1 cellular context compared by ENCODE assay signal in genomic region chr16:11613381-11614303, GRCh38.
TF ChIP-seq lines count a peak whose summit lies in the region.

No MANE protein-coding gene starts in this region.

TF ChIP-seq in K562, 482 proteins besides CTCF, POLR2A, EP300 and RAD21 (continued from another document):
- no peak for TF ChIP-seq PTTG1 (tag; IDR thresholded peaks at IDR 0.05; ENCODE audit: low read depth)
- TF ChIP-seq ZNF778 (CRISPR knock-in tag; IDR thresholded peaks at IDR 0.05) = no peak
- no peak for TF ChIP-seq E4F1 (CRISPR knock-in tag; IDR thresholded peaks at IDR 0.05; ENCODE audit: borderline replicate concordance)
- TF ChIP-seq ZNF518B (CRISPR knock-in tag; IDR thresholded peaks at IDR 0.05) = no peak
- TF ChIP-seq ZNF23 (CRISPR knock-in tag; IDR thresholded peaks at IDR 0.05) = 0 out of 2 replicates have a peak, but pooled peaks have one; percentile 53
- peak; percentile 88 for TF ChIP-seq MEIS2 (IDR thresholded peaks at IDR 0.05; ENCODE audit: partially characterized antibody)
- TF ChIP-seq ZNF584 (CRISPR knock-in tag; IDR thresholded peaks at IDR 0.05; ENCODE audit: low read depth) = peak; percentile 73; the same call in 1 of the 2 replicates
- peak; percentile 51; the same call in 1 of the 2 replicates for TF ChIP-seq SPI1 (IDR thresholded peaks at IDR 0.05; ENCODE audit: borderline replicate concordance, low read depth, low read length)
- TF ChIP-seq CEBPB (tag; IDR thresholded peaks at IDR 0.05) = peak; percentile 24; the same call in 1 of the 2 replicates
- TF ChIP-seq ZBTB33 (CRISPR knock-in tag; IDR thresholded peaks at IDR 0.05) = no peak
- peak; percentile 90 for TF ChIP-seq FOXJ2 (tag; IDR thresholded peaks at IDR 0.05)
- TF ChIP-seq ATF2 (CRISPR knock-in tag; IDR thresholded peaks at IDR 0.05) = no peak
- TF ChIP-seq MYNN (IDR thresholded peaks at IDR 0.05) = peak; percentile 44; the same call in 1 of the 2 replicates
- TF ChIP-seq MYNN (CRISPR knock-in tag; IDR thresholded peaks at IDR 0.05) = no peak
- no peak; the same call in 1 of the 2 replicates for TF ChIP-seq KLF6 (CRISPR knock-in tag; IDR thresholded peaks at IDR 0.05; ENCODE audit: borderline replicate concordance)
- TF ChIP-seq RBM14 (IDR thresholded peaks at IDR 0.05; ENCODE audit: borderline replicate concordance, insufficient read depth, low read depth, low read length) = no peak
- TF ChIP-seq PHF8 (IDR thresholded peaks at IDR 0.05; ENCODE audit: borderline replicate concordance, low read length) = 0 out of 2 replicates have a peak, but pooled peaks have one; percentile 14
- TF ChIP-seq STAT6 (CRISPR knock-in tag; IDR thresholded peaks at IDR 0.05) = no peak
- no peak for TF ChIP-seq ID3 (CRISPR knock-in tag; IDR thresholded peaks at IDR 0.05)
- 0 out of 2 replicates have a peak, but pooled peaks have one; percentile 36 for TF ChIP-seq ID3 (tag; IDR thresholded peaks at IDR 0.05)
- no peak for TF ChIP-seq RBM34 (IDR thresholded peaks at IDR 0.05; ENCODE audit: borderline replicate concordance, insufficient read depth, low read length)
- peak; percentile 96 to 99 for TF ChIP-seq KDM1A (IDR thresholded peaks at IDR 0.05)
- TF ChIP-seq ZFP1 (CRISPR knock-in tag; IDR thresholded peaks at IDR 0.05) = no peak
- no peak for TF ChIP-seq GTF2A2 (tag; IDR thresholded peaks at IDR 0.05)
- no peak for TF ChIP-seq ZNF77 (CRISPR knock-in tag; IDR thresholded peaks at IDR 0.05)
- TF ChIP-seq RBM39 (optimal IDR thresholded peaks at IDR 0.05; ENCODE audit: low read depth, low read length) = peak; percentile 74
- TF ChIP-seq HES1 (IDR thresholded peaks at IDR 0.05; ENCODE audit: low read depth) = peak; percentile 34; the same call in 1 of the 2 replicates
- TF ChIP-seq PURB (CRISPR knock-in tag; IDR thresholded peaks at IDR 0.05; ENCODE audit: low read depth) = no peak
- no peak for TF ChIP-seq PBX2 (CRISPR knock-in tag; IDR thresholded peaks at IDR 0.05; ENCODE audit: low read depth)
- TF ChIP-seq PBX2 (tag; conservative IDR thresholded peaks at IDR 0.05; ENCODE audit: low read depth) = peak; percentile 45
- peak; percentile 76 for TF ChIP-seq PHF20 (IDR thresholded peaks at IDR 0.05; ENCODE audit: partially characterized antibody)
